In genomic region chr11:850777-851762, GRCh38 we compare ENCODE assay signal across 8 cellular contexts. TPM values are rescaled to one million over a fixed set of nuclear protein-coding genes. Genes with fewer than 3 reads are reported as not detected.
DNase-seq lines count a peak whose midpoint lies in the region; ATAC-seq and TF ChIP-seq lines count a peak whose summit lies in the region.

No MANE protein-coding gene starts in this region.

- peaks cover 93% of the 10 kb centered on the region for H3K79me2 ChIP-seq in osteoblast (ENCODE audit: insufficient read depth, low read length)

- H3K27me3 Mint-ChIP-seq in activated naive CD8-positive, alpha-beta T cell treated with anti-CD3 and anti-CD28 coated beads for 36 hours: no peaks in the 10 kb centered on the region

- H4K20me1 ChIP-seq in osteoblast (ENCODE audit: insufficient read depth, low read length): peaks cover 50% of the 10 kb centered on the region

- intact Hi-C loops in posterior vena cava (cut with DNase I): loop anchor here in 1 of 2 donors (5.0 kb wide), 1 partner anchor 201 kb away; no protein-coding TSS in a partner anchor

- no peaks in the 10 kb centered on the region for H3K9me3 Mint-ChIP-seq in activated naive CD8-positive, alpha-beta T cell treated with anti-CD3 and anti-CD28 coated beads for 36 hours

- DNase-seq in NCI-H510A (lab: John Stamatoyannopoulos, UW) (peak; percentile 27), NCI-H510A treated with DMSO at 0.1 percent for 48 hours (lab: John Stamatoyannopoulos, UW) (no peak), choroid plexus epithelial cell (ENCODE audit: low read depth) (no peak), osteoblast (ENCODE audit: insufficient read length, low spot score, missing footprints) (peak; percentile 97), posterior vena cava (ENCODE audit: low spot score) (no peak)
- DNase-seq in activated naive CD8-positive, alpha-beta T cell treated with anti-CD3 and anti-CD28 coated beads for 36 hours: no peak

- no peaks in the 10 kb centered on the region for H3K27me3 ChIP-seq in osteoblast (ENCODE audit: insufficient read depth, low read length)

- H2AFZ ChIP-seq in osteoblast (ENCODE audit: low read length): no peak overlapping the region

- TF ChIP-seq RAD21 in Ishikawa (IDR thresholded peaks at IDR 0.05; ENCODE audit: low read depth): peak; percentile 41; the same call in 1 of the 2 replicates

- no peak overlapping the region for H3K27ac ChIP-seq in osteoblast (ENCODE audit: low read depth, low read length)

- H3K4me1 Mint-ChIP-seq in activated naive CD8-positive, alpha-beta T cell treated with anti-CD3 and anti-CD28 coated beads for 36 hours: peaks cover 4% of the 10 kb centered on the region

- no peaks in the 10 kb centered on the region for H3K9me3 ChIP-seq in osteoblast (ENCODE audit: low read depth, low read length)

- TF ChIP-seq CTCF in choroid plexus epithelial cell (conservative IDR thresholded peaks at IDR 0.05; ENCODE audit: low read depth, low read length): peak; percentile 23
- TF ChIP-seq CTCF in osteoblast (IDR thresholded peaks at IDR 0.05; ENCODE audit: extremely low read depth, low read depth, low read length): peak; percentile 19

- H3K4me2 ChIP-seq in osteoblast (ENCODE audit: insufficient read depth, low read length): no peak overlapping the region

- H3K4me3 Mint-ChIP-seq in activated naive CD8-positive, alpha-beta T cell treated with anti-CD3 and anti-CD28 coated beads for 36 hours: no peak overlapping the region

- H3K36me3 Mint-ChIP-seq in activated naive CD8-positive, alpha-beta T cell treated with anti-CD3 and anti-CD28 coated beads for 36 hours: no peaks in the 10 kb centered on the region

- TF ChIP-seq EP300 in Ishikawa (IDR thresholded peaks at IDR 0.05; ENCODE audit: borderline replicate concordance): no peak

- peaks cover 6% of the 10 kb centered on the region for H3K36me3 ChIP-seq in osteoblast (ENCODE audit: insufficient read depth, low read length)

- H3K4me1 ChIP-seq in osteoblast (ENCODE audit: insufficient read depth, low read length): peaks cover 12% of the 10 kb centered on the region

- H3K27ac Mint-ChIP-seq in activated naive CD8-positive, alpha-beta T cell treated with anti-CD3 and anti-CD28 coated beads for 36 hours: no peak overlapping the region

- H3K4me3 ChIP-seq in choroid plexus epithelial cell (ENCODE audit: low read depth, low read length): peak overlapping the region; percentile 54
- no peak overlapping the region for H3K4me3 ChIP-seq in osteoblast (ENCODE audit: insufficient read depth, low read length)

- no peak for ATAC-seq in GM19395 (IDR thresholded peaks at IDR 0.05; ENCODE audit: unreplicated experiment)

TF ChIP-seq in Ishikawa, 13 proteins besides CTCF, POLR2A, EP300 and RAD21:
- TF ChIP-seq ZBTB7A (IDR thresholded peaks at IDR 0.05; ENCODE audit: low read depth): no peak
- TF ChIP-seq MAX (IDR thresholded peaks at IDR 0.05): no peak
- TF ChIP-seq REST (IDR thresholded peaks at IDR 0.05; ENCODE audit: low read depth): no peak
- TF ChIP-seq CEBPB (IDR thresholded peaks at IDR 0.05): no peak
- no peak for TF ChIP-seq FOXM1 (IDR thresholded peaks at IDR 0.05; ENCODE audit: borderline replicate concordance, low read depth)
- no peak for TF ChIP-seq NFIC (IDR thresholded peaks at IDR 0.05)
- TF ChIP-seq USF1 (IDR thresholded peaks at IDR 0.05): no peak
- no peak for TF ChIP-seq TEAD4 (IDR thresholded peaks at IDR 0.05)
- no peak for TF ChIP-seq CREB1 (IDR thresholded peaks at IDR 0.05; ENCODE audit: low read depth)
- no peak for TF ChIP-seq YY1 (IDR thresholded peaks at IDR 0.05; ENCODE audit: low read depth)

RNA-seq across cellular contexts. Expression of gene TSPAN4, which starts 8.4 kb away (rescaled TPM):
- total RNA-seq in osteoblast (168 and 186 TPM in 2 replicates), posterior vena cava (10 to 100 TPM; 75.7 to 97.3 TPM)
- 10 to 100 TPM; 12.8 to 16.2 TPM for total RNA-seq in activated naive CD8-positive, alpha-beta T cell treated with anti-CD3 and anti-CD28 coated beads for 36 hours

RNA-seq across cellular contexts. Expression of gene POLR2L, which starts 8.7 kb away (rescaled TPM):
- 47.4 and 60.8 TPM in 2 replicates for total RNA-seq in osteoblast
- total RNA-seq in activated naive CD8-positive, alpha-beta T cell treated with anti-CD3 and anti-CD28 coated beads for 36 hours: 100 to 1,000 TPM; 121 to 134 TPM
- 10 to 100 TPM; 63.9 to 91.4 TPM for total RNA-seq in posterior vena cava

RNA-seq across cellular contexts. Expression of gene CD151, which starts 18.3 kb away (rescaled TPM):
- total RNA-seq in osteoblast: 366 and 416 TPM in 2 replicates
- total RNA-seq in activated naive CD8-positive, alpha-beta T cell treated with anti-CD3 and anti-CD28 coated beads for 36 hours: 10 to 100 TPM; 47.3 to 51.1 TPM
- 100 to 1,000 TPM; 473 to 490 TPM for total RNA-seq in posterior vena cava

RNA-seq across cellular contexts. Expression of gene CRACR2B, which starts 23.4 kb away (rescaled TPM):
- total RNA-seq in osteoblast: 0.59 and 0.72 TPM in 2 replicates
- total RNA-seq in activated naive CD8-positive, alpha-beta T cell treated with anti-CD3 and anti-CD28 coated beads for 36 hours: 1 to 10 TPM in 1 of 2 experiments, under 1 TPM in 1; 0.76 to 1.1 TPM
- total RNA-seq in posterior vena cava: 1 to 10 TPM; 3.5 to 4.3 TPM

RNA-seq across cellular contexts. Expression of gene PNPLA2, which starts 32.4 kb away (rescaled TPM):
- total RNA-seq in osteoblast: 32.1 and 32.6 TPM in 2 replicates
- total RNA-seq in activated naive CD8-positive, alpha-beta T cell treated with anti-CD3 and anti-CD28 coated beads for 36 hours: 10 to 100 TPM; 32.7 to 34.7 TPM
- total RNA-seq in posterior vena cava: 10 to 100 TPM; 80.7 to 85.5 TPM

Comparison
In these comparisons a context has a peak if more than half of its experiments do, and no peak if none do; other contexts are left out.
1. DNase-seq: peak in NCI-H510A (single experiment) and osteoblast (single experiment); none in NCI-H510A treated with DMSO at 0.1 percent for 48 hours (single experiment), choroid plexus epithelial cell (single experiment), activated naive CD8-positive, alpha-beta T cell treated with anti-CD3 and anti-CD28 coated beads for 36 hours (single experiment) and posterior vena cava (single experiment).